ENCODE assay signal across 8 cellular contexts in genomic region chr11:72738199-72739141, GRCh38. TPM values are rescaled to one million over a fixed set of nuclear protein-coding genes. Genes with fewer than 3 reads are reported as not detected.
DNase-seq lines count a peak whose midpoint lies in the region; ATAC-seq and TF ChIP-seq lines count a peak whose summit lies in the region.

No MANE protein-coding gene starts in this region.

- POLR2A ChIA-PET in IMR-90 (lab: Charles Lee; ENCODE audit: unreplicated experiment) = no interaction called here

- H3K27me3 ChIP-seq in IMR-90 (ENCODE audit: control insufficient read depth, insufficient read depth, low read length) = no peaks in the 10 kb centered on the region
- H3K27me3 ChIP-seq in ascending aorta = no peaks in the 10 kb centered on the region
- no peaks in the 10 kb centered on the region for H3K27me3 ChIP-seq in muscle layer of duodenum (ENCODE audit: low read depth, low read length)

- no peaks in the 10 kb centered on the region for H3K27me3 Mint-ChIP-seq in activated T-cell treated with anti-CD3 and anti-CD28 coated beads, Interleukin-2, amount 50 U/mL, for 24 hours

- dilution Hi-C loops in IMR-90 (cut with HindIII; ENCODE audit: low sequenced_read_pairs, unreplicated experiment) = no loop called here

- H3K36me3 ChIP-seq in IMR-90 (ENCODE audit: control insufficient read depth, insufficient read depth, low read length) (no peaks in the 10 kb centered on the region), ascending aorta (no peaks in the 10 kb centered on the region), muscle layer of duodenum (ENCODE audit: control insufficient read depth in 1 of 2, insufficient read depth in 2 of 2, low read length in 2 of 2) (no peaks in the 10 kb centered on the region)

- TF ChIP-seq POLR2A in IMR-90 (IDR thresholded peaks at IDR 0.05; ENCODE audit: low read depth, low read length) = no peak

- no peak overlapping the region for H3K27ac ChIP-seq in IMR-90 (ENCODE audit: insufficient read depth, low read length)
- peak overlapping the region; percentile 44 to 45 for H3K27ac ChIP-seq in ascending aorta
- peak overlapping the region; percentile 72 for H3K27ac ChIP-seq in muscle layer of duodenum (ENCODE audit: low read length)

- peak overlapping the region; percentile 40 for H2AFZ ChIP-seq in IMR-90 (replicated peaks; ENCODE audit: low read length, poor library complexity)

- peaks cover 9% of the 10 kb centered on the region; the same call in 1 of the 2 replicates for H4K20me1 ChIP-seq in IMR-90 (ENCODE audit: insufficient read depth, low read length)

- H3K9me3 ChIP-seq in IMR-90 (ENCODE audit: control insufficient read depth, insufficient read depth, low read length) = no peaks in the 10 kb centered on the region
- no peaks in the 10 kb centered on the region for H3K9me3 ChIP-seq in ascending aorta
- H3K9me3 ChIP-seq in muscle layer of duodenum (ENCODE audit: control insufficient read depth in 1 of 2, low read length in 2 of 2) = no peaks in the 10 kb centered on the region

- H2AK5ac ChIP-seq in IMR-90 (ENCODE audit: low read depth, low read length) = peak overlapping the region; percentile 79

- H3K4me2 ChIP-seq in IMR-90 (ENCODE audit: low read depth, low read length) = no peak overlapping the region

- no peak for DNase-seq in activated T-cell treated with anti-CD3 and anti-CD28 coated beads, Interleukin-2, amount 50 U/mL, for 24 hours
- DNase-seq in activated T-cell treated with anti-CD3 and anti-CD28 coated beads for 4 hours (no peak), IMR-90 (peak; percentile 33), ascending aorta (ENCODE audit: low spot score in 2 of 2) (no peak), iPS-NIHi11 (ENCODE audit: low spot score) (no peak), kidney glomerular epithelial cell (lab: John Stamatoyannopoulos, UW) (no peak)

- peaks cover 70% of the 10 kb centered on the region for H3K4me1 Mint-ChIP-seq in activated T-cell treated with anti-CD3 and anti-CD28 coated beads, Interleukin-2, amount 50 U/mL, for 24 hours (ENCODE audit: low read depth)

- no peak overlapping the region for H4K5ac ChIP-seq in IMR-90 (ENCODE audit: low read depth, low read length)

- H2BK120ac ChIP-seq in IMR-90 (ENCODE audit: low read depth, low read length) = peak overlapping the region; percentile 50; the same call in 1 of the 2 replicates

- peak overlapping the region; percentile 74 for H2AK9ac ChIP-seq in IMR-90 (replicated peaks; ENCODE audit: low read depth, low read length, poor library complexity)

- H3K9me3 Mint-ChIP-seq in activated T-cell treated with anti-CD3 and anti-CD28 coated beads, Interleukin-2, amount 50 U/mL, for 24 hours = no peaks in the 10 kb centered on the region

- peak overlapping the region; percentile 55; the same call in 1 of the 3 replicates for H2BK15ac ChIP-seq in IMR-90 (ENCODE audit: low read depth, low read length)

- H3K4me3 Mint-ChIP-seq in activated T-cell treated with anti-CD3 and anti-CD28 coated beads, Interleukin-2, amount 50 U/mL, for 24 hours = no peak overlapping the region

- H3K4me1 ChIP-seq in IMR-90 (ENCODE audit: control insufficient read depth, insufficient read depth, low read length) (peaks cover 35% of the 10 kb centered on the region), ascending aorta (peaks cover 0 to 11% of the 10 kb centered on the region in 2 donors), muscle layer of duodenum (ENCODE audit: control insufficient read depth in 1 of 2, insufficient read depth in 2 of 2, low read length in 2 of 2) (peaks cover 10 to 65% of the 10 kb centered on the region in 2 donors)

- no peak overlapping the region for H3K23ac ChIP-seq in IMR-90 (ENCODE audit: low read depth, low read length)

- H3K36me3 Mint-ChIP-seq in activated T-cell treated with anti-CD3 and anti-CD28 coated beads, Interleukin-2, amount 50 U/mL, for 24 hours (ENCODE audit: low read depth) = peaks cover 4% of the 10 kb centered on the region

- no peak overlapping the region for H3K9ac ChIP-seq in IMR-90 (ENCODE audit: low read depth, low read length)

- peak overlapping the region; percentile 57; the same call in 1 of the 2 replicates for H4K91ac ChIP-seq in IMR-90 (ENCODE audit: insufficient read depth, low read depth, low read length)

- no peak overlapping the region; the same call in 1 of the 2 replicates for H3K14ac ChIP-seq in IMR-90 (replicated peaks; ENCODE audit: low read depth, low read length)

- peak overlapping the region; percentile 99 for H3K27ac Mint-ChIP-seq in activated T-cell treated with anti-CD3 and anti-CD28 coated beads, Interleukin-2, amount 50 U/mL, for 24 hours

- peak overlapping the region; percentile 65 for H3K4ac ChIP-seq in IMR-90 (ENCODE audit: low read depth, low read length)

- no peak for TF ChIP-seq CTCF in IMR-90 (conservative IDR thresholded peaks at IDR 0.05; ENCODE audit: low read depth, low read length)
- no peak for TF ChIP-seq CTCF in ascending aorta (IDR thresholded peaks at IDR 0.05)

- BruUV-seq in IMR-90 (replicated peaks; lab: Mats Ljungman, UMichigan) = no TSS peak

- in situ Hi-C loops in IMR-90 (cut with MboI; ENCODE audit: low sequenced_read_pairs) = no loop called here

- H3K79me1 ChIP-seq in IMR-90 (ENCODE audit: low read depth in 1 of 2, low read length in 2 of 2) = peaks cover 39 to 88% of the 10 kb centered on the region in 2 experiments

- H2BK20ac ChIP-seq in IMR-90 (ENCODE audit: low read depth, low read length) = peak overlapping the region; percentile 18

- H2BK5ac ChIP-seq in IMR-90 (ENCODE audit: low read depth, low read length, poor library complexity, severe bottlenecking) = no peak overlapping the region

- CTCF ChIA-PET in IMR-90 (lab: Yijun Ruan, JAX) = interaction anchor here (1.2 to 1.4 kb wide), 2 partner anchors 13 to 56 kb away, joined by 3 to 4 read pairs; partner anchors contain the start of gene STARD10

- H3K4me3 ChIP-seq in IMR-90 (ENCODE audit: insufficient read depth, low read depth, low read length) (no peak overlapping the region), ascending aorta (peak overlapping the region in 1 of 2 donors; percentile 9), muscle layer of duodenum (ENCODE audit: low read depth in 1 of 2, low read length in 2 of 2) (peak overlapping the region; percentile 18 to 40)

- H3K9me1 ChIP-seq in IMR-90 (ENCODE audit: insufficient read depth, low read length) = peaks cover 48% of the 10 kb centered on the region

- peak; percentile 52 for ATAC-seq in IMR-90 (ENCODE audit: low read depth)
- ATAC-seq in GM21717 (IDR thresholded peaks at IDR 0.05; ENCODE audit: unreplicated experiment) = no peak

- intact Hi-C loops in IMR-90 (cut with micrococcal nuclease) = no loop called here
- intact Hi-C loops in ascending aorta (cut with DNase I) = no loop called here

- no peak overlapping the region for H3K18ac ChIP-seq in IMR-90 (ENCODE audit: low read depth, low read length)

- WGBS in IMR-90 (ENCODE audit: extremely low coverage in 2 of 2, insufficient read length in 1 of 2), 2 experiments = 50% methylated on average over 2 of the region's 11 CpGs; no CpG with 5 or more reads in 1 of the 2 experiments

- no peak overlapping the region for H3K56ac ChIP-seq in IMR-90 (ENCODE audit: extremely low read depth, insufficient read depth, low read length)

- TF ChIP-seq RAD21 in IMR-90 (IDR thresholded peaks at IDR 0.05; ENCODE audit: low read length) = no peak

- H4K8ac ChIP-seq in IMR-90 (ENCODE audit: low read depth in 2 of 2, low read length in 2 of 2) = peak overlapping the region in 1 of 2 experiments; percentile 38; a peak in 1 of 4 replicates

TF ChIP-seq in IMR-90, 13 proteins besides CTCF, POLR2A, EP300 and RAD21:
- no peak for TF ChIP-seq USF2 (IDR thresholded peaks at IDR 0.05; ENCODE audit: low read depth, low read length)
- TF ChIP-seq CEBPB (IDR thresholded peaks at IDR 0.05; ENCODE audit: low read depth, low read length) = no peak
- TF ChIP-seq MAFK (IDR thresholded peaks at IDR 0.05; ENCODE audit: low read depth, low read length) = no peak
- TF ChIP-seq RCOR1 (IDR thresholded peaks at IDR 0.05; ENCODE audit: insufficient replicate concordance, low read length) = no peak
- no peak for TF ChIP-seq FOS (IDR thresholded peaks at IDR 0.05; ENCODE audit: low read depth, low read length)
- no peak for TF ChIP-seq NFE2L2 (IDR thresholded peaks at IDR 0.05; ENCODE audit: low read depth, low read length)
- no peak for TF ChIP-seq MXI1 (IDR thresholded peaks at IDR 0.05; ENCODE audit: borderline replicate concordance, low read depth, low read length)
- TF ChIP-seq ELK1 (IDR thresholded peaks at IDR 0.05; ENCODE audit: borderline replicate concordance, low read depth, low read length) = no peak
- no peak for TF ChIP-seq CHD1 (IDR thresholded peaks at IDR 0.05; ENCODE audit: low read depth, low read length)
- no peak for TF ChIP-seq BHLHE40 (IDR thresholded peaks at IDR 0.05; ENCODE audit: low read depth, low read length)
- no peak for TF ChIP-seq SMC3 (IDR thresholded peaks at IDR 0.05; ENCODE audit: low read depth, low read length)
- TF ChIP-seq RFX5 (IDR thresholded peaks at IDR 0.05; ENCODE audit: low read depth, low read length) = no peak
- no peak for TF ChIP-seq MAZ (IDR thresholded peaks at IDR 0.05; ENCODE audit: borderline replicate concordance, low read depth, low read length)

RNA-seq across cellular contexts. Expression of gene ARAP1, which starts 13.7 kb away (rescaled TPM):
- total RNA-seq in IMR-90 (2012; rRNA removed) = 37.6 and 38.0 TPM in 2 replicates
- 59.4 and 63.1 TPM in 2 replicates for polyA plus RNA-seq in IMR-90 (2012; rRNA removed)
- 42.2 and 63.5 TPM in 2 replicates for polyA plus RNA-seq in IMR-90 (2012; cell fraction: cytosol; rRNA removed)
- 119 and 357 TPM in 2 replicates for polyA plus RNA-seq in IMR-90 (2012; cell fraction: nucleus; rRNA removed; ENCODE audit: low replicate concordance)
- total RNA-seq in ascending aorta = 238 TPM

RNA-seq across cellular contexts. Expression of gene STARD10, which starts 55.4 kb away (rescaled TPM):
- total RNA-seq in IMR-90 (2012; rRNA removed) (22.2 and 23.8 TPM in 2 replicates), ascending aorta (20.9 TPM)
- 32.9 and 37.4 TPM in 2 replicates for polyA plus RNA-seq in IMR-90 (2012; rRNA removed)
- polyA plus RNA-seq in IMR-90 (2012; cell fraction: cytosol; rRNA removed) = 51.8 and 54.8 TPM in 2 replicates
- 18.7 and 29.9 TPM in 2 replicates for polyA plus RNA-seq in IMR-90 (2012; cell fraction: nucleus; rRNA removed; ENCODE audit: low replicate concordance)
